In genomic region chr9:13324988-13325387, GRCh38 we compare ENCODE assay signal across 15 cellular contexts. TPM values are rescaled to one million over a fixed set of nuclear protein-coding genes. Genes with fewer than 3 reads are reported as not detected.
DNase-seq lines count a peak whose midpoint lies in the region; ATAC-seq and TF ChIP-seq lines count a peak whose summit lies in the region.
"Had no signal": no experiment of that assay in that cellular context is flagged by ENCODE, and none has a peak within 500 bp of the region (broad histone marks: within the 10 kb centered on the region; RNA-seq: fewer than 3 reads in every experiment).

No MANE protein-coding gene starts in this region.

- ATAC-seq in SK-N-SH treated with all-trans-retinoic acid at 6 μM for 48 hours (no peak), foreskin keratinocyte (peak; percentile 31), HG03135 (IDR thresholded peaks at IDR 0.05; ENCODE audit: unreplicated experiment) (no peak)
- ATAC-seq: A549 had no signal

- TF ChIP-seq EP300 in SK-N-SH (IDR thresholded peaks at IDR 0.05; ENCODE audit: borderline replicate concordance in 1 of 2, low read depth in 1 of 2, low read length in 1 of 2), result no peak

- no peaks in the 10 kb centered on the region for H3K9me3 ChIP-seq in SK-N-SH
- H3K9me3 ChIP-seq: A549 had no signal

- 83% methylated on average over 1 of the region's 1 CpG for WGBS in SK-N-SH (ENCODE audit: low lambda C conversion rate)

- no peak overlapping the region for H3K27ac ChIP-seq in SK-N-SH (ENCODE audit: low read depth in 2 of 2, low read length in 1 of 2)
- no peak overlapping the region for H3K27ac ChIP-seq in foreskin keratinocyte
- H3K27ac ChIP-seq: A549 had no signal

- TF ChIP-seq CTCF in SK-N-SH (IDR thresholded peaks at IDR 0.05) (no peak), foreskin keratinocyte (conservative IDR thresholded peaks at IDR 0.05) (no peak)

- H3K27me3 ChIP-seq in SK-N-SH (ENCODE audit: insufficient read depth) (no peaks in the 10 kb centered on the region), foreskin keratinocyte (no peaks in the 10 kb centered on the region)

- H3K4me1 ChIP-seq in SK-N-SH (ENCODE audit: control insufficient read depth in 1 of 2, insufficient read depth in 2 of 2, low read depth in 1 of 2, low read length in 1 of 2), result no peaks in the 10 kb centered on the region
- no peaks in the 10 kb centered on the region for H3K4me1 ChIP-seq in foreskin keratinocyte
- H3K4me1 ChIP-seq: A549 had no signal

- no peak for TF ChIP-seq RAD21 in SK-N-SH (IDR thresholded peaks at IDR 0.05; ENCODE audit: low read length)

- no peaks in the 10 kb centered on the region for H3K36me3 ChIP-seq in SK-N-SH (replicated peaks in 1 of 2; ENCODE audit: control insufficient read depth in 1 of 2, insufficient read depth in 2 of 2, low read length in 1 of 2)

- DNase-seq in SK-N-SH, result no peak
- peak; percentile 27 for DNase-seq in cerebellum (ENCODE audit: low spot score)
- peak; percentile 7 to 35 for DNase-seq in foreskin keratinocyte
- peak; percentile 38 for DNase-seq in stromal cell of bone marrow (ENCODE audit: low read depth)
- DNase-seq in NCI-H2171 treated with DMSO at 0.1 percent for 48 hours (lab: John Stamatoyannopoulos, UW), result no peak
- no peak for DNase-seq in activated T-cell treated with anti-CD3 and anti-CD28 coated beads, Interleukin-2, amount 50 U/mL, for 1 hour
- DNase-seq: activated CD4-positive, alpha-beta T cell treated with anti-CD3 and anti-CD28 coated beads for 4 hours; central memory CD4-positive, alpha-beta T cell; effector memory CD4-positive, alpha-beta T cell; NCI-H1694 treated with DMSO at 0.1 percent for 48 hours; stimulated activated CD4-positive, alpha-beta T cell treated with anti-CD3 and anti-CD28 coated beads, Interleukin-4, amount 100 ng/mL, for 4 hours had no signal

- no peaks in the 10 kb centered on the region for H3F3A ChIP-seq in SK-N-SH (replicated peaks; ENCODE audit: insufficient read depth)

- H4K20me1 ChIP-seq in SK-N-SH (ENCODE audit: insufficient read depth), result no peaks in the 10 kb centered on the region

- H3K4me2 ChIP-seq in SK-N-SH, result no peak overlapping the region
- H3K4me2 ChIP-seq: A549 had no signal

- no peak overlapping the region for H3K4me3 ChIP-seq in SK-N-SH (ENCODE audit: low read depth in 2 of 2, low read length in 1 of 2)
- H3K4me3 ChIP-seq: A549 had no signal

- no peak overlapping the region for H3K9ac ChIP-seq in SK-N-SH

- no peak overlapping the region; the same call in 1 of the 2 replicates for H2AFZ ChIP-seq in SK-N-SH (ENCODE audit: low read depth)

- CTCF ChIA-PET in SK-N-SH (lab: Yijun Ruan, JAX), result interaction anchor here (0.6 kb wide), 1 partner anchor 826 kb away, joined by 3 read pairs; no protein-coding TSS in a partner anchor

- no peaks in the 10 kb centered on the region for H3K79me2 ChIP-seq in SK-N-SH (ENCODE audit: insufficient read depth)

- POLR2A ChIA-PET in SK-N-SH (lab: Yijun Ruan, JAX), result no interaction called here

- H3K9me2 ChIP-seq in SK-N-SH, result no peaks in the 10 kb centered on the region; the same call in 1 of the 2 replicates

TF ChIP-seq in SK-N-SH, 30 proteins besides CTCF, POLR2A, EP300 and RAD21:
- TF ChIP-seq FOSL2 (IDR thresholded peaks at IDR 0.05; ENCODE audit: borderline replicate concordance, low read depth) (0 out of 2 replicates have a peak, but pooled peaks have one; percentile 4), GATA2 (CRISPR knock-in tag; IDR thresholded peaks at IDR 0.05) (no peak)

TF ChIP-seq in SK-N-SH treated with all-trans-retinoic acid at 6 μM for 48 hours, 23 proteins besides CTCF, POLR2A, EP300 and RAD21:
- TF ChIP-seq PATZ1 (CRISPR knock-in tag; IDR thresholded peaks at IDR 0.05; ENCODE audit: borderline replicate concordance) (no peak), ARNTL (CRISPR knock-in tag; IDR thresholded peaks at IDR 0.05; ENCODE audit: borderline replicate concordance, low read depth) (no peak), CREB5 (CRISPR knock-in tag; IDR thresholded peaks at IDR 0.05; ENCODE audit: low read depth) (no peak), ESRRG (CRISPR knock-in tag; IDR thresholded peaks at IDR 0.05) (no peak)
TF ChIP-seq in SK-N-SH treated with all-trans-retinoic acid at 6 μM for 48 hours: peak in this region for 0.

RNA-seq across cellular contexts. Expression of gene MPDZ, which starts 45.5 kb away (rescaled TPM):
- polyA plus RNA-seq in SK-N-SH (2012; rRNA removed), result 20.5 and 27.0 TPM in 2 replicates
- polyA plus RNA-seq in SK-N-SH (2012; cell fraction: cytosol; rRNA removed), result 18.4 and 19.6 TPM in 2 replicates
- 36.6 and 78.5 TPM in 2 replicates for polyA plus RNA-seq in SK-N-SH (2012; cell fraction: nucleus; rRNA removed)
- 53.7 TPM for total RNA-seq in cerebellum
- 14.3 and 15.5 TPM in 2 replicates for total RNA-seq in foreskin keratinocyte
- polyA plus RNA-seq in foreskin keratinocyte, result 3.7 and 4.1 TPM in 2 replicates
- total RNA-seq: activated T-helper 2 cell treated with anti-CD3 and anti-CD28 coated beads, Interferon-gamma antibody, Interleukin-2, Interleukin-4, amounts not matched to agents 10 μg/mL and 5 μg/mL and 100 μg/mL, durations not matched to agents 14 hours and 24 hours and 36 hours had no signal

Comparison
In these comparisons a context has a peak if more than half of its experiments do, and no peak if none do; other contexts are left out.
1. DNase-seq: peak in cerebellum (single experiment), foreskin keratinocyte (2 of 2) and stromal cell of bone marrow (single experiment); none in SK-N-SH (single experiment), NCI-H2171 treated with DMSO at 0.1 percent for 48 hours (single experiment) and activated T-cell treated with anti-CD3 and anti-CD28 coated beads, Interleukin-2, amount 50 U/mL, for 1 hour (single experiment).